Comparison of ENCODE assay signal across 10 cellular contexts in genomic region chr5:87195104-87195581, GRCh38.
DNase-seq lines count a peak whose midpoint lies in the region; ATAC-seq and TF ChIP-seq lines count a peak whose summit lies in the region.
"Had no signal": no experiment of that assay in that cellular context is flagged by ENCODE, and none has a peak within 500 bp of the region (broad histone marks: within the 10 kb centered on the region; RNA-seq: fewer than 3 reads in every experiment).

No MANE protein-coding gene starts in this region.

- no peak overlapping the region for H3K4me3 ChIP-seq in astrocyte of the cerebellum (ENCODE audit: low read depth, low read length)
- no peak overlapping the region for H3K4me3 ChIP-seq in body of pancreas
- H3K4me3 ChIP-seq: A549 had no signal

- TF ChIP-seq POLR2A in body of pancreas (IDR thresholded peaks at IDR 0.05) = no peak

- peak; percentile 60 to 63 for ATAC-seq in activated CD4-positive, CD25-positive, alpha-beta regulatory T cell treated with anti-CD3 and anti-CD28 coated beads, Interleukin-2, amount 50 U/mL, for 24 hours
- ATAC-seq in HG03060 (IDR thresholded peaks at IDR 0.05; ENCODE audit: low read depth, unreplicated experiment) = peak; percentile 39
- ATAC-seq in esophagus mucosa = no peak
- ATAC-seq in body of pancreas = no peak
- ATAC-seq: A549 had no signal

- DNase-seq in activated CD4-positive, CD25-positive, alpha-beta regulatory T cell treated with anti-CD3 and anti-CD28 coated beads, Interleukin-2, amount 50 U/mL, for 72 hours = no peak
- DNase-seq in astrocyte of the cerebellum (ENCODE audit: low read depth) (peak; percentile 2), cortex of kidney (lab: John Stamatoyannopoulos, UW) (no peak), body of pancreas (no peak)
- peak; percentile 36 for DNase-seq in stimulated activated CD4-positive, alpha-beta T cell treated with anti-CD3 and anti-CD28 coated beads, Interleukin-4, amount 100 ng/mL, for 24 hours
- DNase-seq: KBM-7 had no signal

- intact Hi-C loops in body of pancreas (cut with DNase I) = no loop called here

- no peaks in the 10 kb centered on the region for H3K36me3 ChIP-seq in body of pancreas (replicated peaks in 1 of 2; ENCODE audit: insufficient read depth in 1 of 2, low read depth in 2 of 2)

- no peaks in the 10 kb centered on the region for H3K9me3 ChIP-seq in body of pancreas
- H3K9me3 ChIP-seq: A549 had no signal

- TF ChIP-seq CTCF in astrocyte of the cerebellum (IDR thresholded peaks at IDR 0.05; ENCODE audit: low read depth, low read length, missing control alignments) (no peak), body of pancreas (IDR thresholded peaks at IDR 0.05) (no peak)

- no peaks in the 10 kb centered on the region for H3K27me3 ChIP-seq in body of pancreas

- in situ Hi-C loops in astrocyte of the cerebellum (cut with HindIII; ENCODE audit: low sequenced_read_pairs) = no loop called here

- H3K27ac ChIP-seq in body of pancreas = no peak overlapping the region
- H3K27ac ChIP-seq: A549 had no signal

- WGBS in body of pancreas, 2 donors = 63 to 74% methylated on average over 4 of the region's 4 CpGs

- no peaks in the 10 kb centered on the region for H3K4me1 ChIP-seq in body of pancreas
- H3K4me1 ChIP-seq: A549 had no signal

Comparison
In these comparisons a context has a peak if more than half of its experiments do, and no peak if none do; other contexts are left out.
1. ATAC-seq: peak in activated CD4-positive, CD25-positive, alpha-beta regulatory T cell treated with anti-CD3 and anti-CD28 coated beads, Interleukin-2, amount 50 U/mL, for 24 hours (2 of 2) and HG03060 (single experiment); none in esophagus mucosa (single experiment) and body of pancreas (single experiment).
2. DNase-seq: peak in astrocyte of the cerebellum (single experiment) and stimulated activated CD4-positive, alpha-beta T cell treated with anti-CD3 and anti-CD28 coated beads, Interleukin-4, amount 100 ng/mL, for 24 hours (single experiment); none in activated CD4-positive, CD25-positive, alpha-beta regulatory T cell treated with anti-CD3 and anti-CD28 coated beads, Interleukin-2, amount 50 U/mL, for 72 hours (single experiment), cortex of kidney (single experiment) and body of pancreas (0 of 4).